8 cellular contexts compared by ENCODE assay signal in the genomic region with DNA sequence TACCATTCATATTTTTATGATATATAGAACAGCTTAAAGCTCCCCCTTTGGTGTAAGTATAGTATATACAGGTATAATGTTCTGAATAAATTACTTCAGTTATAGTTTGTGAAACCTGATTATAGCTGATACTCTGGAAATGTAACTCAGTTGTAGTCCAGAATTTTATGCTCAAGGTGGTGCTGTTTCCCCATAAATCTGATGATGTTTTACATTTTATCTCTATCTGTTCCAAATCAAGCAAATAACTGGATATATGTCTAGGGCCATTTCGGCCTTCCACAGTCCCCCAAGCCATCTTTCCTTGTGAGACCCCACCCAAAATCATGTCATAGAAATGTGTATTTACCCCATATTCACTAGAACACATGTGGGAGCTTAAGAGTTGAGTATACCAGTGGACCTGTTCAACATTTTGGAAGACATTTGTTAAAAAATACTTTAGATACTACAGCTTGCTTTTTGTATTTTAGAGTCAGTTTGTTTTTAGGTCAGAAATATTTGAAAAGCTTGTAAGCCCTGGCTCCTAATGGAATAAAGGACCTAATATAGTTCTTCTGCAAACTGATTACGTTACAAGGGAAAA.
A peak's percentile ranks its signal among the peaks of the same experiment; 100 is the strongest.
DNase-seq lines count a peak whose midpoint lies in the region; ATAC-seq and TF ChIP-seq lines count a peak whose summit lies in the region.

No MANE protein-coding gene starts in this region.

- H3K4me3 ChIP-seq in HCT116 (replicated peaks in 1 of 2; ENCODE audit: low read depth in 1 of 2, low read length in 2 of 2) (no peak overlapping the region), epithelial cell of proximal tubule (ENCODE audit: low read depth, low read length) (no peak overlapping the region)

- peaks cover 0 to 9% of the 10 kb centered on the region in 2 donors for H3K36me3 Mint-ChIP-seq in naive B cell
- peaks cover 7% of the 10 kb centered on the region for H3K36me3 Mint-ChIP-seq in activated T-helper 1 cell treated with anti-CD3 and anti-CD28 coated beads, Interleukin-12 subunit alpha, Interleukin-12 subunit beta, Interleukin-2, Interleukin-4 antibody, amounts not matched to agents 30 ng/mL and 10 ng/mL and 1 ng/mL, durations not matched to agents 14 hours and 24 hours and 36 hours (ENCODE audit: low read depth)

- no peak overlapping the region for H3K4me3 Mint-ChIP-seq in naive B cell
- H3K4me3 Mint-ChIP-seq in activated T-helper 1 cell treated with anti-CD3 and anti-CD28 coated beads, Interleukin-12 subunit alpha, Interleukin-12 subunit beta, Interleukin-2, Interleukin-4 antibody, amounts not matched to agents 30 ng/mL and 10 ng/mL and 1 ng/mL, durations not matched to agents 14 hours and 24 hours and 36 hours, result no peak overlapping the region

- RAD21 ChIA-PET in HCT116 (lab: Charles Lee; ENCODE audit: low non-redundant PET in 1 of 2, low total read pairs in 2 of 2, uncharacterized antibody in 2 of 2, unreplicated experiment in 2 of 2), result interaction anchor here in 1 of 2 experiments (0.6 to 1.0 kb wide), 2 partner anchors 25 to 272 kb away, joined by 3 to 4 read pairs; no protein-coding TSS in a partner anchor

- H3K27ac ChIP-seq in C4-2B (no peak overlapping the region), HCT116 (ENCODE audit: low read depth, low read length) (no peak overlapping the region), RWPE1 (no peak overlapping the region)

- H3K27me3 Mint-ChIP-seq in naive B cell, result no peaks in the 10 kb centered on the region
- H3K27me3 Mint-ChIP-seq in activated T-helper 1 cell treated with anti-CD3 and anti-CD28 coated beads, Interleukin-12 subunit alpha, Interleukin-12 subunit beta, Interleukin-2, Interleukin-4 antibody, amounts not matched to agents 30 ng/mL and 10 ng/mL and 1 ng/mL, durations not matched to agents 14 hours and 24 hours and 36 hours (ENCODE audit: insufficient read depth), result no peaks in the 10 kb centered on the region

- H3K9ac ChIP-seq in HCT116 (ENCODE audit: low read length), result no peak overlapping the region

- H3K36me3 ChIP-seq in HCT116 (ENCODE audit: control insufficient read depth in 1 of 2, insufficient read depth in 2 of 2, low read length in 2 of 2), result no peaks in the 10 kb centered on the region

- H3K4me1 ChIP-seq in HCT116 (ENCODE audit: control insufficient read depth in 1 of 2, insufficient read depth in 2 of 2, low read length in 2 of 2), result no peaks in the 10 kb centered on the region

- no peak for TF ChIP-seq POLR2A in HCT116 (IDR thresholded peaks at IDR 0.05; ENCODE audit: borderline replicate concordance, extremely low read depth, insufficient read depth, insufficient read length)

- no TSS peak for BruUV-seq in HCT116 (replicated peaks; lab: Mats Ljungman, UMichigan)

- no peaks in the 10 kb centered on the region for H3K4me1 Mint-ChIP-seq in naive B cell
- no peaks in the 10 kb centered on the region for H3K4me1 Mint-ChIP-seq in activated T-helper 1 cell treated with anti-CD3 and anti-CD28 coated beads, Interleukin-12 subunit alpha, Interleukin-12 subunit beta, Interleukin-2, Interleukin-4 antibody, amounts not matched to agents 30 ng/mL and 10 ng/mL and 1 ng/mL, durations not matched to agents 14 hours and 24 hours and 36 hours (ENCODE audit: low read depth)

- no peaks in the 10 kb centered on the region for H3K79me2 ChIP-seq in HCT116 (ENCODE audit: insufficient read depth, low read length)

- no peak overlapping the region for H2AFZ ChIP-seq in HCT116 (ENCODE audit: low read depth, low read length, poor library complexity, severe bottlenecking)

- H3K9me3 ChIP-seq in HCT116 (ENCODE audit: control insufficient read depth in 1 of 2, insufficient read depth in 1 of 2, low read depth in 1 of 2, low read length in 2 of 2), result no peaks in the 10 kb centered on the region

- H3K4me2 ChIP-seq in HCT116 (ENCODE audit: low read length), result no peak overlapping the region

- POLR2A ChIA-PET in HCT116 (lab: Charles Lee) (no interaction called here), RWPE1 (lab: Yijun Ruan, JAX; ENCODE audit: low non-redundant PET) (no interaction called here)

- no peaks in the 10 kb centered on the region for H3K9me2 ChIP-seq in HCT116 (ENCODE audit: insufficient read depth)

- CTCF ChIA-PET in HCT116 (lab: Charles Lee), result interaction anchor here (0.6 to 2.1 kb wide), 15 partner anchors 9 to 796 kb away, joined by 3 to 11 read pairs (median 3); partner anchors contain the start of gene VGLL4
- CTCF ChIA-PET in RWPE1 (lab: Yijun Ruan, JAX), result interaction anchor here (0.6 to 1.2 kb wide), 4 partner anchors 28 to 364 kb away, joined by 3 read pairs; no protein-coding TSS in a partner anchor

- peak overlapping the region in 1 of 6 donors; percentile 29 for H3K27ac Mint-ChIP-seq in naive B cell
- no peak overlapping the region for H3K27ac Mint-ChIP-seq in activated T-helper 1 cell treated with anti-CD3 and anti-CD28 coated beads, Interleukin-12 subunit alpha, Interleukin-12 subunit beta, Interleukin-2, Interleukin-4 antibody, amounts not matched to agents 30 ng/mL and 10 ng/mL and 1 ng/mL, durations not matched to agents 14 hours and 24 hours and 36 hours

- no peaks in the 10 kb centered on the region for H3K9me3 Mint-ChIP-seq in naive B cell
- no peaks in the 10 kb centered on the region for H3K9me3 Mint-ChIP-seq in activated T-helper 1 cell treated with anti-CD3 and anti-CD28 coated beads, Interleukin-12 subunit alpha, Interleukin-12 subunit beta, Interleukin-2, Interleukin-4 antibody, amounts not matched to agents 30 ng/mL and 10 ng/mL and 1 ng/mL, durations not matched to agents 14 hours and 24 hours and 36 hours

- peak; percentile 84 for TF ChIP-seq RAD21 in HCT116 (IDR thresholded peaks at IDR 0.05; ENCODE audit: low read depth)

- no peaks in the 10 kb centered on the region for H3K27me3 ChIP-seq in HCT116 (ENCODE audit: insufficient read depth, low read length)

- TF ChIP-seq CTCF in C4-2B (conservative IDR thresholded peaks at IDR 0.05), result peak; percentile 67
- peak; percentile 31 to 75 (median 63); a peak in 5 of 6 replicates for TF ChIP-seq CTCF in HCT116 (IDR thresholded peaks at IDR 0.05 in 2 of 3, conservative IDR thresholded peaks at IDR 0.05 in 1 of 3; ENCODE audit: borderline replicate concordance in 1 of 3, insufficient read depth in 1 of 3, low read depth in 2 of 3, low read length in 2 of 3)
- TF ChIP-seq CTCF in RWPE1 (conservative IDR thresholded peaks at IDR 0.05; ENCODE audit: low read depth), result peak; percentile 44
- peak; percentile 61 for TF ChIP-seq CTCF in epithelial cell of proximal tubule (conservative IDR thresholded peaks at IDR 0.05; ENCODE audit: low read depth, low read length)

- peak; percentile 70 for ATAC-seq in HCT116
- no peak for ATAC-seq in naive B cell (ENCODE audit: low read depth in 2 of 2)
- no peak for ATAC-seq in HG03354 (IDR thresholded peaks at IDR 0.05; ENCODE audit: poor library complexity, severe bottlenecking, unreplicated experiment)

- DNase-seq in HCT116 (ENCODE audit: low read depth, low spot score), result peak; percentile 32
- peak; percentile 19 for DNase-seq in RWPE1 (ENCODE audit: low spot score)
- DNase-seq in epithelial cell of proximal tubule (ENCODE audit: low read depth), result no peak
- peak; percentile 24 for DNase-seq in naive B cell
- DNase-seq in HPDE6-E6E7 (ENCODE audit: extremely low spot score), result no peak
- no peak for DNase-seq in activated T-helper 1 cell treated with anti-CD3 and anti-CD28 coated beads, Interleukin-12 subunit alpha, Interleukin-12 subunit beta, Interleukin-2, Interleukin-4 antibody, amounts not matched to agents 30 ng/mL and 10 ng/mL and 1 ng/mL, durations not matched to agents 14 hours and 24 hours and 36 hours (ENCODE audit: low spot score)

- intact Hi-C loops in HCT116 (cut with micrococcal nuclease), result loop anchor here (1.0 to 5.0 kb wide), 3 partner anchors 273 to 458 kb away; no protein-coding TSS in a partner anchor
- intact Hi-C loops in activated T-helper 1 cell treated with anti-CD3 and anti-CD28 coated beads, Interleukin-12 subunit alpha, Interleukin-12 subunit beta, Interleukin-2, Interleukin-4 antibody, amounts not matched to agents 30 ng/mL and 10 ng/mL and 1 ng/mL, durations not matched to agents 14 hours and 24 hours and 36 hours (cut with micrococcal nuclease), result loop anchor here (1.0 to 10.0 kb wide), 4 partner anchors 263 to 425 kb away; partner anchors contain the start of gene VGLL4

- no peaks in the 10 kb centered on the region for H4K20me1 ChIP-seq in HCT116 (ENCODE audit: insufficient read depth)

TF ChIP-seq in HCT116, 20 proteins besides CTCF, POLR2A, EP300 and RAD21:
- TF ChIP-seq, protein P1, sequence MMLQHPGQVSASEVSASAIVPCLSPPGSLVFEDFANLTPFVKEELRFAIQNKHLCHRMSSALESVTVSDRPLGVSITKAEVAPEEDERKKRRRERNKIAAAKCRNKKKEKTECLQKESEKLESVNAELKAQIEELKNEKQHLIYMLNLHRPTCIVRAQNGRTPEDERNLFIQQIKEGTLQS (IDR thresholded peaks at IDR 0.05), result no peak
- TF ChIP-seq ELF1 (IDR thresholded peaks at IDR 0.05; ENCODE audit: borderline replicate concordance, low read depth) (no peak), POLR2AphosphoS5 (IDR thresholded peaks at IDR 0.05; ENCODE audit: low read depth, low read length) (no peak), JUND (IDR thresholded peaks at IDR 0.05) (0 out of 2 replicates have a peak, but pooled peaks have one; percentile 12), FOSL1 (IDR thresholded peaks at IDR 0.05; ENCODE audit: low read depth) (no peak), SIN3A (IDR thresholded peaks at IDR 0.05; ENCODE audit: low read depth) (no peak)

Comparison
In these comparisons a context has a peak if more than half of its experiments do, and no peak if none do; other contexts are left out.
1. DNase-seq: peak in HCT116 (single experiment), RWPE1 (single experiment) and naive B cell (single experiment); none in epithelial cell of proximal tubule (single experiment), HPDE6-E6E7 (single experiment) and activated T-helper 1 cell treated with anti-CD3 and anti-CD28 coated beads, Interleukin-12 subunit alpha, Interleukin-12 subunit beta, Interleukin-2, Interleukin-4 antibody, amounts not matched to agents 30 ng/mL and 10 ng/mL and 1 ng/mL, durations not matched to agents 14 hours and 24 hours and 36 hours (single experiment).
2. Peak in every context shown above with its lines, with median percentiles within 50 percentile points of each other: CTCF ChIP-seq.